In the genomic region with DNA sequence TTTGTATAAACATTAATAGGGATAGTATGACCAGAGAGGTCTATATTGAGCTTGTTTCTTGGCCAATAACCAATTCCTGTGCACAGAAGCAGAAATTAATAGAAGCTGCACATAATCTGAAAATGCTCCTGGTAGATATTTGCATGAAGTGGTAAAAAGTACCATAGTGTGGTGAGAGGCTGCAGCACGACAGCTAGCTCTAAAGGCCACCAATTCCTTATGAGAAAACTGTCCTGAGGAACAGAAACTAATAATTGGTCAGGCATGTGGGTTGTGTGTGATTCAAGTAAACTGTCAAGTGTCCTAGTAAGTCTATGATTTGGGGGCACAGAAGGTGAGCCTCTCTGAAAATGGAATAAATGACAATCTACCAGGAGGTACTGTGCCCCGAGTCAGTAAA, we compare ENCODE assay signal across 1 cellular context.
TF ChIP-seq lines count a peak whose summit lies in the region.

No MANE protein-coding gene starts in this region.

TF ChIP-seq in GM12878, 131 proteins besides CTCF, POLR2A, EP300 and RAD21 (continued from another document):
- no peak for TF ChIP-seq REST (IDR thresholded peaks at IDR 0.05; ENCODE audit: low read depth, low read length)
- TF ChIP-seq, protein P1, sequence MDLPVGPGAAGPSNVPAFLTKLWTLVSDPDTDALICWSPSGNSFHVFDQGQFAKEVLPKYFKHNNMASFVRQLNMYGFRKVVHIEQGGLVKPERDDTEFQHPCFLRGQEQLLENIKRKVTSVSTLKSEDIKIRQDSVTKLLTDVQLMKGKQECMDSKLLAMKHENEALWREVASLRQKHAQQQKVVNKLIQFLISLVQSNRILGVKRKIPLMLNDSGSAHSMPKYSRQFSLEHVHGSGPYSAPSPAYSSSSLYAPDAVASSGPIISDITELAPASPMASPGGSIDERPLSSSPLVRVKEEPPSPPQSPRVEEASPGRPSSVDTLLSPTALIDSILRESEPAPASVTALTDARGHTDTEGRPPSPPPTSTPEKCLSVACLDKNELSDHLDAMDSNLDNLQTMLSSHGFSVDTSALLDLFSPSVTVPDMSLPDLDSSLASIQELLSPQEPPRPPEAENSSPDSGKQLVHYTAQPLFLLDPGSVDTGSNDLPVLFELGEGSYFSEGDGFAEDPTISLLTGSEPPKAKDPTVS (IDR thresholded peaks at IDR 0.05; ENCODE audit: low read depth, low read length) = no peak
